In genomic region chr2:227871375-227871788, GRCh38 we compare ENCODE assay signal across 8 cellular contexts. TPM values are rescaled to one million over a fixed set of nuclear protein-coding genes. Genes with fewer than 3 reads are reported as not detected.
A peak's percentile ranks its signal among the peaks of the same experiment; 100 is the strongest.
DNase-seq lines count a peak whose midpoint lies in the region; ATAC-seq and TF ChIP-seq lines count a peak whose summit lies in the region.

Gene DAW1, plus strand, starts transcription at chr2:227871631. Its CDS starts 59 bp downstream, at chr2:227871690.

- H3K27me3 Mint-ChIP-seq in CD4-positive, alpha-beta T cell: peaks cover 37% of the 10 kb centered on the region
- peaks cover 3% of the 10 kb centered on the region for H3K27me3 Mint-ChIP-seq in HFFc6 (ENCODE audit: insufficient read depth)

- H3K4me3 ChIP-seq in cardiac fibroblast (replicated peaks in 1 of 2; ENCODE audit: low read depth in 2 of 2, low read length in 2 of 2): peak within 1 kb of the TSS; percentile 39 to 51

- peak; percentile 68 for ATAC-seq in CD4-positive, alpha-beta T cell (ENCODE audit: poor library complexity)
- no peak for ATAC-seq in GM21447 (IDR thresholded peaks at IDR 0.05; ENCODE audit: unreplicated experiment)

- CTCF ChIA-PET in CD4-positive, alpha-beta T cell (lab: Charles Lee): interaction anchor here (0.9 to 1.1 kb wide), 2 partner anchors 9 to 97 kb away, joined by 3 to 4 read pairs; no protein-coding TSS in a partner anchor

- no peaks in the 10 kb centered on the region for H3K9me3 ChIP-seq in CD4-positive, alpha-beta T cell (ENCODE audit: control insufficient read depth, low read length)

- peak in 9 of 10 experiments; percentile 7 to 48 (median 27) for DNase-seq in CD4-positive, alpha-beta T cell
- no peak for DNase-seq in HFFc6
- peak; percentile 21 for DNase-seq in T-helper 22 cell (ENCODE audit: low read depth)
- peak; percentile 76 to 89 for DNase-seq in cardiac fibroblast (ENCODE audit: low read depth in 2 of 2)
- DNase-seq in iPS-NIHi11 (ENCODE audit: low spot score): peak; percentile 94
- peak; percentile 2 to 20 for DNase-seq in stimulated activated CD4-positive, alpha-beta T cell treated with anti-CD3 and anti-CD28 coated beads, Interleukin-15, amount 100 ng/mL, for 1 hour (ENCODE audit: low read depth in 1 of 2, low spot score in 1 of 2)
- DNase-seq in NCI-H748 (lab: John Stamatoyannopoulos, UW; ENCODE audit: unreplicated experiment): no peak

- no peaks in the 10 kb centered on the region for H3K4me1 Mint-ChIP-seq in CD4-positive, alpha-beta T cell (ENCODE audit: low read depth)
- peaks cover 36% of the 10 kb centered on the region for H3K4me1 Mint-ChIP-seq in HFFc6 (ENCODE audit: low read depth)

- no peak within 1 kb of the TSS for H3K27ac ChIP-seq in CD4-positive, alpha-beta T cell (ENCODE audit: low read depth, low read length)

- H3K36me3 Mint-ChIP-seq in CD4-positive, alpha-beta T cell (ENCODE audit: low read depth): no peaks in the 10 kb centered on the region
- peaks cover 9% of the 10 kb centered on the region; the same call in 1 of the 2 replicates for H3K36me3 Mint-ChIP-seq in HFFc6 (ENCODE audit: low read depth)

- H3K9me3 Mint-ChIP-seq in CD4-positive, alpha-beta T cell: no peaks in the 10 kb centered on the region
- no peaks in the 10 kb centered on the region for H3K9me3 Mint-ChIP-seq in HFFc6

- no peak for TF ChIP-seq CTCF in CD4-positive, alpha-beta T cell (IDR thresholded peaks at IDR 0.05)
- TF ChIP-seq CTCF in HFFc6 (IDR thresholded peaks at IDR 0.05): no peak
- TF ChIP-seq CTCF in cardiac fibroblast (IDR thresholded peaks at IDR 0.05; ENCODE audit: low read depth, low read length): no peak

- POLR2A ChIA-PET in CD4-positive, alpha-beta T cell (lab: Charles Lee): no interaction called here

- peaks cover 21% of the 10 kb centered on the region for H3K27me3 ChIP-seq in CD4-positive, alpha-beta T cell (ENCODE audit: control insufficient read depth, insufficient read depth, low read length)

- H3K27ac Mint-ChIP-seq in CD4-positive, alpha-beta T cell: no peak within 1 kb of the TSS
- H3K27ac Mint-ChIP-seq in HFFc6: peak within 1 kb of the TSS; percentile 91

- intact Hi-C loops in CD4-positive, alpha-beta T cell (cut with DNase I, micrococcal nuclease): no loop called here

- H3K4me3 Mint-ChIP-seq in CD4-positive, alpha-beta T cell: no peak within 1 kb of the TSS
- peak within 1 kb of the TSS; percentile 9; the same call in 1 of the 2 replicates for H3K4me3 Mint-ChIP-seq in HFFc6

RNA-seq across cellular contexts. Expression of gene DAW1, which starts in this region (rescaled TPM):
- total RNA-seq in CD4-positive, alpha-beta T cell: not detected
- under 1 TPM in 4 of 6 experiments, not detected in 2; 0.12 to 0.39 (median 0.20) TPM for total RNA-seq in HFFc6 (2021; fragmentation: NEBNext Ultra II Directional; extraction: Animal tissue kit (Norgen Biotek cat#: 25700))

Comparison
In these comparisons a context has a peak if more than half of its experiments do, and no peak if none do; other contexts are left out.
1. Peak in DNase-seq and ATAC-seq in CD4-positive, alpha-beta T cell; RNA of the gene not detected or under 1 TPM.
2. DNase-seq: peak in T-helper 22 cell (single experiment), cardiac fibroblast (2 of 2), iPS-NIHi11 (single experiment) and stimulated activated CD4-positive, alpha-beta T cell treated with anti-CD3 and anti-CD28 coated beads, Interleukin-15, amount 100 ng/mL, for 1 hour (2 of 2); none in HFFc6 (single experiment) and NCI-H748 (single experiment).